2 cellular contexts compared by ENCODE assay signal in genomic region chr1:246989901-246990300, GRCh38.
A peak's percentile ranks its signal among the peaks of the same experiment; 100 is the strongest.
TF ChIP-seq lines count a peak whose summit lies in the region.

No MANE protein-coding gene starts in this region.

TF ChIP-seq in HepG2, 621 proteins besides CTCF, POLR2A, EP300 and RAD21:
- TF ChIP-seq FUBP1 (CRISPR knock-in tag; IDR thresholded peaks at IDR 0.05; ENCODE audit: borderline replicate concordance) (no peak), ATF4 (CRISPR knock-in tag; IDR thresholded peaks at IDR 0.05) (no peak), NBN (conservative IDR thresholded peaks at IDR 0.05) (no peak), FOXK2 (IDR thresholded peaks at IDR 0.05) (0 out of 2 replicates have a peak, but pooled peaks have one; percentile 16)

TF ChIP-seq in HEK293, 187 proteins besides CTCF, POLR2A, EP300 and RAD21:
- TF ChIP-seq ZNF416 (tag by site-specific recombination; IDR thresholded peaks at IDR 0.05) (no peak), GFI1B (tag by site-specific recombination; IDR thresholded peaks at IDR 0.05) (no peak), ZNF513 (tag by site-specific recombination; IDR thresholded peaks at IDR 0.05) (no peak), PRDM1 (tag by site-specific recombination; IDR thresholded peaks at IDR 0.05) (peak; percentile 81), PRDM6 (tag by site-specific recombination; IDR thresholded peaks at IDR 0.05) (no peak), ZNF366 (tag by site-specific recombination; conservative IDR thresholded peaks at IDR 0.05) (peak; percentile 47; the same call in 1 of the 2 replicates)
